ENCODE assay signal across 1 cellular context in the genomic region with DNA sequence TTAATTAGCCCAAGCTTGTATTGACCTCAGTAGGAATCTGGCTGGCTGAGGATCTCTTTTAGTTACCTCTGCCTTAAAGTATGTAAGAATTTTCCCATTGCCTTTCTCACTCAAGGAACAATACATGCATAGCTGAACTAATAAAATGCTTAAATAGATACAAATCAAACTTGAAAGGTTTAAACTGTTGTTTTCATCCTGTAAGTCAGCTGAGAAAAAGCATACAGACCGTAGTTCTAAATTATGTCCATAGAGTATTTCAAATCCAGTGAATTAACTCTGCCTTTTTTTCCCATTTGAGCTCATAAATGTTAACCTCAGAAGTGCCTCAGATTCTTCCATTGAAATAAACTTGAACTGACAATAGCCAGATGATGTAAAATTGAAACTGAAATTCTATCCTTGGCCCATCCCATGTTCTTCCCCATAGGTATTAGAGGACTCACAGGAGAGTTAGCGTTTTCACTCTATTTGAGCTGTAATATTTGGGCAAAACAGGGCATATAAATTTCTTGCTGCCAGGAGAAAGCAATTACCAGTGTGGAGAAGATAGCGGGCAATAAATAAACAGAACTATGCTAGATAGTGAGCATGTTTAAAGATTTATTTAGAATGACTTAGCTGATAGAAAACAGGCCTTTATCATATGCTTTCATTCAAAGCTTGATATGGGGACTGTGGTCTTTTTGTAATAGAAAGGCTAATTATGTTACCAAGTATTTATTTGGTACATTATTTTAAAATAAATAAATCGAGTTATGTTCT.
TF ChIP-seq lines count a peak whose summit lies in the region.

No MANE protein-coding gene starts in this region.

TF ChIP-seq in HEK293, 187 proteins besides CTCF, POLR2A, EP300 and RAD21 (continued from another document):
- TF ChIP-seq, protein P1, sequence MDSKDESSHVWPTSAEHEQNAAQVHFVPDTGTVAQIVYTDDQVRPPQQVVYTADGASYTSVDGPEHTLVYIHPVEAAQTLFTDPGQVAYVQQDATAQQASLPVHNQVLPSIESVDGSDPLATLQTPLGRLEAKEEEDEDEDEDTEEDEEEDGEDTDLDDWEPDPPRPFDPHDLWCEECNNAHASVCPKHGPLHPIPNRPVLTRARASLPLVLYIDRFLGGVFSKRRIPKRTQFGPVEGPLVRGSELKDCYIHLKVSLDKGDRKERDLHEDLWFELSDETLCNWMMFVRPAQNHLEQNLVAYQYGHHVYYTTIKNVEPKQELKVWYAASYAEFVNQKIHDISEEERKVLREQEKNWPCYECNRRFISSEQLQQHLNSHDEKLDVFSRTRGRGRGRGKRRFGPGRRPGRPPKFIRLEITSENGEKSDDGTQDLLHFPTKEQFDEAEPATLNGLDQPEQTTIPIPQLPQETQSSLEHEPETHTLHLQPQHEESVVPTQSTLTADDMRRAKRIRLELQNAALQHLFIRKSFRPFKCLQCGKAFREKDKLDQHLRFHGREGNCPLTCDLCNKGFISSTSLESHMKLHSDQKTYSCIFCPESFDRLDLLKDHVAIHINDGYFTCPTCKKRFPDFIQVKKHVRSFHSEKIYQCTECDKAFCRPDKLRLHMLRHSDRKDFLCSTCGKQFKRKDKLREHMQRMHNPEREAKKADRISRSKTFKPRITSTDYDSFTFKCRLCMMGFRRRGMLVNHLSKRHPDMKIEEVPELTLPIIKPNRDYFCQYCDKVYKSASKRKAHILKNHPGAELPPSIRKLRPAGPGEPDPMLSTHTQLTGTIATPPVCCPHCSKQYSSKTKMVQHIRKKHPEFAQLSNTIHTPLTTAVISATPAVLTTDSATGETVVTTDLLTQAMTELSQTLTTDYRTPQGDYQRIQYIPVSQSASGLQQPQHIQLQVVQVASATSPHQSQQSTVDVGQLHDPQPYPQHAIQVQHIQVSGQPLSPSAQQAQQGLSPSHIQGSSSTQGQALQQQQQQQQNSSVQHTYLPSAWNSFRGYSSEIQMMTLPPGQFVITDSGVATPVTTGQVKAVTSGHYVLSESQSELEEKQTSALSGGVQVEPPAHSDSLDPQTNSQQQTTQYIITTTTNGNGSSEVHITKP (tag by site-specific recombination; IDR thresholded peaks at IDR 0.05): peak; percentile 33; the same call in 1 of the 2 replicates
- TF ChIP-seq PRDM2 (tag by site-specific recombination; IDR thresholded peaks at IDR 0.05; ENCODE audit: borderline replicate concordance): no peak
- TF ChIP-seq, protein P2, sequence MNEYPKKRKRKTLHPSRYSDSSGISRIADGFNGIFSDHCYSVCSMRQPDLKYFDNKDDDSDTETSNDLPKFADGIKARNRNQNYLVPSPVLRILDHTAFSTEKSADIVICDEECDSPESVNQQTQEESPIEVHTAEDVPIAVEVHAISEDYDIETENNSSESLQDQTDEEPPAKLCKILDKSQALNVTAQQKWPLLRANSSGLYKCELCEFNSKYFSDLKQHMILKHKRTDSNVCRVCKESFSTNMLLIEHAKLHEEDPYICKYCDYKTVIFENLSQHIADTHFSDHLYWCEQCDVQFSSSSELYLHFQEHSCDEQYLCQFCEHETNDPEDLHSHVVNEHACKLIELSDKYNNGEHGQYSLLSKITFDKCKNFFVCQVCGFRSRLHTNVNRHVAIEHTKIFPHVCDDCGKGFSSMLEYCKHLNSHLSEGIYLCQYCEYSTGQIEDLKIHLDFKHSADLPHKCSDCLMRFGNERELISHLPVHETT (tag by site-specific recombination; IDR thresholded peaks at IDR 0.05): no peak
- no peak for TF ChIP-seq SALL2 (tag by site-specific recombination; IDR thresholded peaks at IDR 0.05; ENCODE audit: borderline replicate concordance)
- no peak for TF ChIP-seq ZNF670 (tag by site-specific recombination; IDR thresholded peaks at IDR 0.05; ENCODE audit: low read depth)
- no peak for TF ChIP-seq ZNF843 (tag by site-specific recombination; IDR thresholded peaks at IDR 0.05)
- no peak for TF ChIP-seq ZNF561 (tag by site-specific recombination; IDR thresholded peaks at IDR 0.05; ENCODE audit: borderline replicate concordance)
- TF ChIP-seq ZNF624 (tag by site-specific recombination; IDR thresholded peaks at IDR 0.05): no peak
- TF ChIP-seq ZNF239 (tag by site-specific recombination; IDR thresholded peaks at IDR 0.05): no peak
- no peak for TF ChIP-seq EGR2 (tag by site-specific recombination; IDR thresholded peaks at IDR 0.05; ENCODE audit: low read depth)
- TF ChIP-seq ZSCAN16 (tag by site-specific recombination; IDR thresholded peaks at IDR 0.05): no peak
- no peak for TF ChIP-seq ZNF629 (tag by site-specific recombination; IDR thresholded peaks at IDR 0.05)
- TF ChIP-seq ZNF837 (tag by site-specific recombination; IDR thresholded peaks at IDR 0.05): no peak
- TF ChIP-seq, protein P3, sequence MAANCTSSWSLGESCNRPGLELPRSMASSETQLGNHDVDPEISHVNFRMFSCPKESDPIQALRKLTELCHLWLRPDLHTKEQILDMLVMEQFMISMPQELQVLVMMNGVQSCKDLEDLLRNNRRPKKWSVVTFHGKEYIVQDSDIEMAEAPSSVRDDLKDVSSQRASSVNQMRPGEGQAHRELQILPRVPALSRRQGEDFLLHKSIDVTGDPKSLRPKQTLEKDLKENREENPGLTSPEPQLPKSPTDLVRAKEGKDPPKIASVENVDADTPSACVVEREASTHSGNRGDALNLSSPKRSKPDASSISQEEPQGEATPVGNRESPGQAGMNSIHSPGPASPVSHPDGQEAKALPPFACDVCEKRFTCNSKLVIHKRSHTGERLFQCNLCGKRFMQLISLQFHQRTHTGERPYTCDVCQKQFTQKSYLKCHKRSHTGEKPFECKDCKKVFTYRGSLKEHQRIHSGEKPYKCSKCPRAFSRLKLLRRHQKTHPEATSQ (tag by site-specific recombination; IDR thresholded peaks at IDR 0.05): no peak
- TF ChIP-seq FEZF1 (tag by site-specific recombination; IDR thresholded peaks at IDR 0.05): peak; percentile 50; the same call in 1 of the 2 replicates
- no peak for TF ChIP-seq ZNF37A (tag by site-specific recombination; IDR thresholded peaks at IDR 0.05)
- TF ChIP-seq SP2 (tag by site-specific recombination; IDR thresholded peaks at IDR 0.05): no peak
- no peak for TF ChIP-seq ZNF585B (tag by site-specific recombination; IDR thresholded peaks at IDR 0.05)
- no peak for TF ChIP-seq ZBTB7A (tag by site-specific recombination; IDR thresholded peaks at IDR 0.05; ENCODE audit: low read depth)
